Comparison of ENCODE assay signal across 1 cellular context in the genomic region with DNA sequence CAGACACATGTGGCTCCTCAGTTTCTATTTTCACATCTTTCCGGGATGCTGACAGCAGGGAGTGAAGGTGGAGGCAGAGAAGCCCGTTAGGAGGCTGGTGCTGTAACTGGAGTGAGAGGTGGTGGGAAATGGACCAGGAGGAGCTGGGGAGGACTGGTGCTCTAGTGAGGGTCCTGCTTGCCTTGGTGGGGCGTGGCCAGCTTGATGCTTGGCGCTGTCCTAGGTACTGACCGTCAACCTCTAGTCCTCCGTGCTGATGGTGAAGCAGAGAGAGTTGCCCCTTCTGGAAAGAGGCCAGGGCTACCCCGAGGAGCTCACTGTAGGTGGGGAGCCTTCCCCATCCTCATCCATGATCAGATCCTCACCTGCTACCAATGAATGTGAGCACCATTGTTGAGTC.
A peak's percentile ranks its signal among the peaks of the same experiment; 100 is the strongest.
TF ChIP-seq lines count a peak whose summit lies in the region.

No MANE protein-coding gene starts in this region.

TF ChIP-seq in GM12878, 131 proteins besides CTCF, POLR2A, EP300 and RAD21:
- no peak for TF ChIP-seq SREBF1 (IDR thresholded peaks at IDR 0.05; ENCODE audit: low read length)
- TF ChIP-seq, protein P1, sequence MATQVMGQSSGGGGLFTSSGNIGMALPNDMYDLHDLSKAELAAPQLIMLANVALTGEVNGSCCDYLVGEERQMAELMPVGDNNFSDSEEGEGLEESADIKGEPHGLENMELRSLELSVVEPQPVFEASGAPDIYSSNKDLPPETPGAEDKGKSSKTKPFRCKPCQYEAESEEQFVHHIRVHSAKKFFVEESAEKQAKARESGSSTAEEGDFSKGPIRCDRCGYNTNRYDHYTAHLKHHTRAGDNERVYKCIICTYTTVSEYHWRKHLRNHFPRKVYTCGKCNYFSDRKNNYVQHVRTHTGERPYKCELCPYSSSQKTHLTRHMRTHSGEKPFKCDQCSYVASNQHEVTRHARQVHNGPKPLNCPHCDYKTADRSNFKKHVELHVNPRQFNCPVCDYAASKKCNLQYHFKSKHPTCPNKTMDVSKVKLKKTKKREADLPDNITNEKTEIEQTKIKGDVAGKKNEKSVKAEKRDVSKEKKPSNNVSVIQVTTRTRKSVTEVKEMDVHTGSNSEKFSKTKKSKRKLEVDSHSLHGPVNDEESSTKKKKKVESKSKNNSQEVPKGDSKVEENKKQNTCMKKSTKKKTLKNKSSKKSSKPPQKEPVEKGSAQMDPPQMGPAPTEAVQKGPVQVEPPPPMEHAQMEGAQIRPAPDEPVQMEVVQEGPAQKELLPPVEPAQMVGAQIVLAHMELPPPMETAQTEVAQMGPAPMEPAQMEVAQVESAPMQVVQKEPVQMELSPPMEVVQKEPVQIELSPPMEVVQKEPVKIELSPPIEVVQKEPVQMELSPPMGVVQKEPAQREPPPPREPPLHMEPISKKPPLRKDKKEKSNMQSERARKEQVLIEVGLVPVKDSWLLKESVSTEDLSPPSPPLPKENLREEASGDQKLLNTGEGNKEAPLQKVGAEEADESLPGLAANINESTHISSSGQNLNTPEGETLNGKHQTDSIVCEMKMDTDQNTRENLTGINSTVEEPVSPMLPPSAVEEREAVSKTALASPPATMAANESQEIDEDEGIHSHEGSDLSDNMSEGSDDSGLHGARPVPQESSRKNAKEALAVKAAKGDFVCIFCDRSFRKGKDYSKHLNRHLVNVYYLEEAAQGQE (IDR thresholded peaks at IDR 0.05; ENCODE audit: low read depth, low read length), result peak; percentile 90
- 0 out of 2 replicates have a peak, but pooled peaks have one; percentile 28 for TF ChIP-seq SIN3A (IDR thresholded peaks at IDR 0.05; ENCODE audit: low read depth, low read length)
